8 cellular contexts compared by ENCODE assay signal in the genomic region with DNA sequence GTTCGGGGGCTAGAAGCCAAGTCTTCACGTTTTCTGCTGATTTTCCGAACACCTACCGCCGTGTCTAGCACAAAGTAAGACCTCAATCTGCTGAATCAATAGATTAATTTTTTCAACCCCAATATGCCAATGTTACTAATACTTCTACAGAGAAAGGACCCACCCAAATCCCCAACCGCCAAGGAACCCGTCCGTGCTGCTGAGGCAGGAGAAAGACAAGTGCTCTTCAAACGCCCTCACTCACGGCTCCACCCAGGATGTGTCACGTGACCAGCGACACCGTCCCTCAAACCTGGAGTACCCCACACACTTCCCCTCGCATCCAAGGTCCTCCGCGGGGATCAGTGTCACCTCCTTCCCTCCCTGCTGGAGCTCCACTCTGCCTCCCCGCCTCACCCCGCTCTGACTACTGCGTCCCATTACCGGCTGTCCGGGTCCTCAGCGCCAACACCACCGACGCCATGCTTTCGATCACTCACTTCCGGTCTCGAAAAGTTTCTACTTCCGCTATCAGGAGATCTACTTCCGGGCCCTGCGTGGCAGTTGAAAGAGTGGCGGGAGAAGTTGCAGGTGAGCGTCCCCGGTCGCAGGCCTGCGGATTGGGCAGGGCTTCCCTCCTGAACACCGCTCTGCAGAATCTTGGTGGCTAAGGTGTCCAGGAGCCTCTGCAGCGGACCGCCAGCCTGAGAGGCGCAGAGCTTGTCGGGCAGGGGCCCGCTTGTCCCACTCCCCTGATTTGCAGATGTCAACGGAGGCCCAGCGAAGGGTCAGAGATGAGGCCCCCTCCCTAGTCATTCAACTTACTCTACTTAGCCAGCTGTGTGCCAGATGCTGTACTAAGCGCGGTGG. TPM values are rescaled to one million over a fixed set of nuclear protein-coding genes. Genes with fewer than 3 reads are reported as not detected.
A peak's percentile ranks its signal among the peaks of the same experiment; 100 is the strongest.
DNase-seq lines count a peak whose midpoint lies in the region; ATAC-seq and TF ChIP-seq lines count a peak whose summit lies in the region.

A gene with protein sequence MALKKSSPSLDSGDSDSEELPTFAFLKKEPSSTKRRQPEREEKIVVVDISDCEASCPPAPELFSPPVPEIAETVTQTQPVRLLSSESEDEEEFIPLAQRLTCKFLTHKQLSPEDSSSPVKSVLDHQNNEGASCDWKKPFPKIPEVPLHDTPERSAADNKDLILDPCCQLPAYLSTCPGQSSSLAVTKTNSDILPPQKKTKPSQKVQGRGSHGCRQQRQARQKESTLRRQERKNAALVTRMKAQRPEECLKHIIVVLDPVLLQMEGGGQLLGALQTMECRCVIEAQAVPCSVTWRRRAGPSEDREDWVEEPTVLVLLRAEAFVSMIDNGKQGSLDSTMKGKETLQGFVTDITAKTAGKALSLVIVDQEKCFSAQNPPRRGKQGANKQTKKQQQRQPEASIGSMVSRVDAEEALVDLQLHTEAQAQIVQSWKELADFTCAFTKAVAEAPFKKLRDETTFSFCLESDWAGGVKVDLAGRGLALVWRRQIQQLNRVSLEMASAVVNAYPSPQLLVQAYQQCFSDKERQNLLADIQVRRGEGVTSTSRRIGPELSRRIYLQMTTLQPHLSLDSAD (plus strand): TSS at position 522 of the 849 bp plus-strand sequence. CDS start 1,980 bp downstream, outside the sequence.
A gene (minus strand): TSS at position 477 of the 849 bp plus-strand sequence. CDS start 14 bp downstream, at position 463.

- peak; percentile 73 to 91 (median 80) for DNase-seq in CD8-positive, alpha-beta T cell
- DNase-seq in HT-29 (ENCODE audit: low spot score) (peak; percentile 93), NOMO-1 treated with DMSO at 0.1 percent for 48 hours (lab: John Stamatoyannopoulos, UW; ENCODE audit: unreplicated experiment) (peak; percentile 89)
- DNase-seq in activated CD8-positive, alpha-beta memory T cell treated with anti-CD3 and anti-CD28 coated beads for 4 hours (ENCODE audit: low read depth in 2 of 2): peak; percentile 69 to 73
- DNase-seq in stimulated activated CD8-positive, alpha-beta memory T cell treated with anti-CD3 and anti-CD28 coated beads, Interleukin-15, amount 100 ng/mL, for 24 hours (ENCODE audit: low read depth): peak; percentile 57

- H3K4me3 ChIP-seq in CD8-positive, alpha-beta T cell (ENCODE audit: low read depth, low read length): peak within 1 kb of the TSS; percentile 98
- peak within 1 kb of the TSS; percentile 85 for H3K4me3 ChIP-seq in endocrine pancreas (ENCODE audit: control insufficient read depth, insufficient read depth, low read length)
- H3K4me3 ChIP-seq in mesodermal cell (ENCODE audit: extremely low read depth, insufficient read depth, low read length, poor library complexity, severe bottlenecking): peak within 1 kb of the TSS; percentile 85

- peaks cover 27% of the 10 kb centered on the region for H3K36me3 ChIP-seq in CD8-positive, alpha-beta T cell (ENCODE audit: insufficient read depth, low read length)
- no peaks in the 10 kb centered on the region for H3K36me3 ChIP-seq in endocrine pancreas (ENCODE audit: control insufficient read depth, insufficient read depth, low read length)
- peaks cover 54% of the 10 kb centered on the region for H3K36me3 ChIP-seq in mesodermal cell (ENCODE audit: control insufficient read depth, insufficient read depth, low read length)

- H3K27me3 ChIP-seq in CD8-positive, alpha-beta T cell (ENCODE audit: insufficient read depth, low read length): no peaks in the 10 kb centered on the region
- no peaks in the 10 kb centered on the region for H3K27me3 ChIP-seq in endocrine pancreas (ENCODE audit: control insufficient read depth, insufficient read depth, low read length)

- 1 to 3% methylated on average over 39 of the region's 45 CpGs for WGBS in mesodermal cell (ENCODE audit: insufficient coverage in 2 of 2), 2 experiments

- H3K9me3 Mint-ChIP-seq in CD8-positive, alpha-beta T cell: no peaks in the 10 kb centered on the region

- peak within 1 kb of the TSS; percentile 99 for H3K27ac Mint-ChIP-seq in CD8-positive, alpha-beta T cell

- intact Hi-C loops in CD8-positive, alpha-beta T cell (cut with DNase I, micrococcal nuclease): loop anchor here (1.0 to 10.0 kb wide), 9 partner anchors 11 to 334 kb away; a partner anchor contains a TSS

- H3K4me1 Mint-ChIP-seq in CD8-positive, alpha-beta T cell (ENCODE audit: low read depth): peaks cover 28% of the 10 kb centered on the region

- peaks cover 42% of the 10 kb centered on the region for H3K36me3 Mint-ChIP-seq in CD8-positive, alpha-beta T cell

- peaks cover 20% of the 10 kb centered on the region for H3K4me1 ChIP-seq in CD8-positive, alpha-beta T cell (ENCODE audit: insufficient read depth, low read length)
- H3K4me1 ChIP-seq in endocrine pancreas (ENCODE audit: control insufficient read depth, insufficient read depth, low read length) (peaks cover 4% of the 10 kb centered on the region), mesodermal cell (ENCODE audit: control insufficient read depth, insufficient read depth, low read length, poor library complexity, severe bottlenecking) (peaks cover 14% of the 10 kb centered on the region)

- peak within 1 kb of the TSS; percentile 97 for H3K4me3 Mint-ChIP-seq in CD8-positive, alpha-beta T cell

- H3K9ac ChIP-seq in endocrine pancreas (ENCODE audit: control insufficient read depth, insufficient read depth, low read length): peak within 1 kb of the TSS; percentile 49

- H3K27ac ChIP-seq in CD8-positive, alpha-beta T cell (ENCODE audit: low read depth, low read length): peak within 1 kb of the TSS; percentile 98
- peak within 1 kb of the TSS; percentile 83 for H3K27ac ChIP-seq in mesodermal cell (ENCODE audit: low read depth, low read length, severe bottlenecking)

- CTCF ChIA-PET in CD8-positive, alpha-beta T cell (lab: Charles Lee): interaction anchor here (3.0 to 6.0 kb wide), 2 partner anchors 11 to 25 kb away, joined by 16 to 41 read pairs; a partner anchor contains a TSS

- no peaks in the 10 kb centered on the region for H3K27me3 Mint-ChIP-seq in CD8-positive, alpha-beta T cell (ENCODE audit: low read depth)

- POLR2A ChIA-PET in CD8-positive, alpha-beta T cell (lab: Charles Lee): interaction anchor here (1.0 to 2.0 kb wide), 6 partner anchors 10 to 53 kb away, joined by 3 to 15 read pairs (median 5); a partner anchor contains a TSS

- TF ChIP-seq CTCF in CD8-positive, alpha-beta T cell (IDR thresholded peaks at IDR 0.05): no peak

- no peaks in the 10 kb centered on the region for H3K9me3 ChIP-seq in CD8-positive, alpha-beta T cell (ENCODE audit: low read length)
- H3K9me3 ChIP-seq in endocrine pancreas (ENCODE audit: control insufficient read depth, low read length) (no peaks in the 10 kb centered on the region), mesodermal cell (ENCODE audit: control insufficient read depth, low read length) (no peaks in the 10 kb centered on the region)

- ATAC-seq in CD8-positive, alpha-beta T cell: peak; percentile 91
- peak; percentile 85 for ATAC-seq in GM19467 (IDR thresholded peaks at IDR 0.05; ENCODE audit: unreplicated experiment)

RNA-seq across cellular contexts. Expression of the first gene that starts in this region (rescaled TPM):
- under 1 TPM; 0.53 to 0.60 TPM for total RNA-seq in CD8-positive, alpha-beta T cell
- total RNA-seq in HT-29 (2014; rRNA removed; shearing (Covaris generic)): 7.5 and 11.8 TPM in 2 replicates
- polyA plus RNA-seq in mesodermal cell (2013, experiment 1 of 2): 16.4 TPM
- polyA plus RNA-seq in mesodermal cell (2013, experiment 2 of 2): 17.3 TPM

RNA-seq across cellular contexts. Expression of the second gene that starts in this region (rescaled TPM):
- total RNA-seq in CD8-positive, alpha-beta T cell: 10 to 100 TPM; 28.6 to 30.8 TPM
- 71.2 and 120 TPM in 2 replicates for total RNA-seq in HT-29 (2014; rRNA removed; shearing (Covaris generic))
- polyA plus RNA-seq in mesodermal cell (2013, experiment 1 of 2): 67.5 TPM
- polyA plus RNA-seq in mesodermal cell (2013, experiment 2 of 2): 54.7 TPM

Comparison
In these comparisons a context has a peak if more than half of its experiments do, and no peak if none do; other contexts are left out.
1. Peak in every context shown above with its lines: DNase-seq, ATAC-seq, H3K4me3 ChIP-seq and H3K27ac ChIP-seq.